37 cellular contexts compared by ENCODE assay signal in genomic region chr9:103003689-103004088, GRCh38. TPM values are rescaled to one million over a fixed set of nuclear protein-coding genes. Genes with fewer than 3 reads are reported as not detected.
"Had no signal": no experiment of that assay in that cellular context is flagged by ENCODE, and none has a peak within 500 bp of the region (broad histone marks: within the 10 kb centered on the region; RNA-seq: fewer than 3 reads in every experiment).

No MANE protein-coding gene starts in this region.

- H3K4me1 ChIP-seq: breast epithelium had no signal

- ATAC-seq: activated CD8-positive, alpha-beta T cell treated with anti-CD3 and anti-CD28 coated beads for 36 hours; activated naive CD8-positive, alpha-beta T cell treated with anti-CD3 and anti-CD28 coated beads, Interleukin-2, amount 50 U/mL, for 24 hours; activated T-cell treated with anti-CD3 and anti-CD28 coated beads, Interleukin-2, amount 50 U/mL, for 4 hours; activated T-cell treated with anti-CD3 and anti-CD28 coated beads, Interleukin-2, amount 50 U/mL, for 72 hours; activated T-helper 17 cell treated with anti-CD3 and anti-CD28 coated beads, Interleukin-2, amount 50 U/mL, for 72 hours; body of pancreas had no signal

- H3K4me3 ChIP-seq: body of pancreas, breast epithelium had no signal

- H3K36me3 ChIP-seq: brain microvascular endothelial cell, breast epithelium had no signal

- H3K27ac ChIP-seq: body of pancreas, brain microvascular endothelial cell, breast epithelium, VCaP had no signal

- H3K9me3 ChIP-seq: body of pancreas, breast epithelium had no signal

- DNase-seq: activated B cell treated with CpG ODN at 0.5 μM for 24 hours; activated CD4-positive, alpha-beta memory T cell treated with anti-CD3 and anti-CD28 coated beads for 36 hours; activated CD4-positive, alpha-beta T cell treated with anti-CD3 and anti-CD28 coated beads for 4 hours; activated CD4-positive, alpha-beta T cell treated with anti-CD3 and anti-CD28 coated beads, Interleukin-2, amount 10 ng/mL, durations not matched to agents 24 days and 14 days; activated CD4-positive, alpha-beta T cell treated with anti-CD3 and anti-CD28 coated beads, Interleukin-2, amount 50 U/mL, for 1 hour; activated CD4-positive, alpha-beta T cell treated with anti-CD3 and anti-CD28 coated beads, Interleukin-2, amount 50 U/mL, for 4 hours; activated CD4-positive, CD25-positive, alpha-beta regulatory T cell treated with anti-CD3 and anti-CD28 coated beads, Interleukin-2, amount 50 U/mL, for 72 hours; activated CD8-positive, alpha-beta memory T cell treated with anti-CD3 and anti-CD28 coated beads, Interleukin-2, amount 50 U/mL, for 4 hours; activated CD8-positive, alpha-beta T cell treated with anti-CD3 and anti-CD28 coated beads for 36 hours; activated effector memory CD4-positive, alpha-beta T cell treated with anti-CD3 and anti-CD28 coated beads, Interleukin-2, amount 50 U/mL, for 16 hours; activated gamma-delta T cell treated with Interleukin-2 at 50 U/mL for 16 hours; activated naive CD4-positive, alpha-beta T cell; activated naive CD4-positive, alpha-beta T cell treated with anti-CD3 and anti-CD28 coated beads for 36 hours; activated naive CD8-positive, alpha-beta T cell treated with anti-CD3 and anti-CD28 coated beads, Interleukin-2, amount 10 ng/mL, durations not matched to agents 7 days and 5 days; activated naive CD8-positive, alpha-beta T cell treated with anti-CD3 and anti-CD28 coated beads, Interleukin-2, amount 50 U/mL, for 24 hours; activated T-cell treated with anti-CD3 and anti-CD28 coated beads for 4 hours; activated T-cell treated with anti-CD3 and anti-CD28 coated beads, Interleukin-2, amount 50 U/mL, for 1 hour; activated T-cell treated with anti-CD3 and anti-CD28 coated beads, Interleukin-2, amount 50 U/mL, for 4 hours; activated T-cell treated with anti-CD3 and anti-CD28 coated beads, Interleukin-2, amount 50 U/mL, for 72 hours; amygdala; anterior cingulate cortex; body of pancreas; brain microvascular endothelial cell; central memory CD4-positive, alpha-beta T cell; T-helper 2 cell; T-helper 9 cell had no signal

- FAIRE-seq: astrocyte, colon, TTC549 had no signal

- H3K27me3 ChIP-seq: body of pancreas, brain microvascular endothelial cell, breast epithelium had no signal

RNA-seq across cellular contexts. Expression of gene CYLC2, which starts 8.6 kb away (rescaled TPM):
- total RNA-seq: activated B cell treated with CpG ODN at 0.5 μM for 24 hours; activated CD4-positive, alpha-beta memory T cell treated with anti-CD3 and anti-CD28 coated beads for 36 hours; activated CD4-positive, alpha-beta T cell treated with anti-CD3 and anti-CD28 coated beads, Interleukin-2, amount 10 ng/mL, durations not matched to agents 24 days and 14 days; activated CD8-positive, alpha-beta memory T cell treated with anti-CD3 and anti-CD28 coated beads for 36 hours; activated CD8-positive, alpha-beta T cell treated with anti-CD3 and anti-CD28 coated beads for 36 hours; activated naive CD4-positive, alpha-beta T cell treated with anti-CD3 and anti-CD28 coated beads for 36 hours; activated naive CD8-positive, alpha-beta T cell treated with anti-CD3 and anti-CD28 coated beads, Interleukin-2, amount 10 ng/mL, durations not matched to agents 7 days and 5 days; activated T-cell treated with anti-CD3 and anti-CD28 coated beads, Interleukin-2, amount 50 U/mL, for 4 hours; activated T-cell treated with anti-CD3 and anti-CD28 coated beads, Interleukin-2, amount 50 U/mL, for 72 hours; activated T-helper 1 cell treated with anti-CD3 and anti-CD28 coated beads, Interleukin-12 subunit alpha, Interleukin-12 subunit beta, Interleukin-2, Interleukin-4 antibody, amounts not matched to agents 30 ng/mL and 10 ng/mL and 1 ng/mL, durations not matched to agents 14 hours and 24 hours and 36 hours; activated T-helper 17 cell treated with anti-CD3 and anti-CD28 coated beads, Interleukin-2, amount 50 U/mL, for 72 hours; astrocyte; body of pancreas; breast epithelium; cardiac septum; cerebellum had no signal
- polyA plus RNA-seq: adipose tissue had no signal
